In genomic region chr3:35502699-35503098, GRCh38 we compare ENCODE assay signal across 28 cellular contexts.
"Had no signal": no experiment of that assay in that cellular context is flagged by ENCODE, and none has a peak within 500 bp of the region (broad histone marks: within the 10 kb centered on the region; RNA-seq: fewer than 3 reads in every experiment).

No MANE protein-coding gene starts in this region.

- H3K4me3 ChIP-seq: ovary, psoas muscle, right lobe of liver, sigmoid colon, stomach, thoracic aorta, thyroid gland, tibial nerve, upper lobe of left lung, vagina had no signal

- H3K36me3 Mint-ChIP-seq: stimulated activated effector memory CD8-positive, alpha-beta T cell treated with anti-CD3 and anti-CD28 coated beads, Interleukin-12 subunit alpha, Interleukin-12 subunit beta, amount 100 ng/mL, for 72 hours; stimulated activated naive B cell treated with anti-CD40 and anti-IgM and Interleukin-4, amounts not matched to agents 10 μg/mL and 1 μg/mL and 100 μg/mL, for 72 hours had no signal

- H3K4me1 Mint-ChIP-seq: natural killer cell; stimulated activated effector memory CD8-positive, alpha-beta T cell treated with anti-CD3 and anti-CD28 coated beads, Interleukin-12 subunit alpha, Interleukin-12 subunit beta, amount 100 ng/mL, for 72 hours; stimulated activated naive B cell treated with anti-CD40 and anti-IgM and Interleukin-4, amounts not matched to agents 10 μg/mL and 1 μg/mL and 100 μg/mL, for 72 hours had no signal

- H3K79me2 ChIP-seq: parathyroid adenoma had no signal

- H2AFZ ChIP-seq: parathyroid adenoma had no signal

- H3K27me3 Mint-ChIP-seq: progenitor cell of endocrine pancreas; stimulated activated naive CD8-positive, alpha-beta T cell treated with anti-CD3 and anti-CD28 coated beads, Interleukin-15, Interleukin-2, amounts not matched to agents 100 ng/mL and 50 ng/mL, for 24 hours had no signal

- H3K27me3 ChIP-seq: ovary, right lobe of liver, sigmoid colon, stomach, thyroid gland, tibial nerve, upper lobe of left lung, vagina had no signal

- H3K27ac ChIP-seq: ovary, parathyroid adenoma, psoas muscle, right lobe of liver, sigmoid colon, stomach, thoracic aorta, thyroid gland, tibial nerve, upper lobe of left lung, vagina had no signal

- H3K9ac ChIP-seq: parathyroid adenoma had no signal

- DNase-seq: natural killer cell; occipital lobe; ovary; posterior cingulate gyrus; psoas muscle; right cardiac atrium; sigmoid colon; small intestine; stimulated activated CD4-positive, alpha-beta T cell treated with anti-CD3 and anti-CD28 coated beads, Interleukin-15, amount 100 ng/mL, for 24 hours; stimulated activated CD4-positive, alpha-beta T cell treated with anti-CD3 and anti-CD28 coated beads, Interleukin-2, amount 100 ng/mL, for 24 hours; stimulated activated CD4-positive, alpha-beta T cell treated with anti-CD3 and anti-CD28 coated beads, Interleukin-2, amount 100 ng/mL, for 48 hours; stimulated activated CD4-positive, alpha-beta T cell treated with anti-CD3 and anti-CD28 coated beads, Interleukin-4, amount 100 ng/mL, for 24 hours; stimulated activated naive B cell treated with anti-CD40 and anti-IgM and Interleukin-4, amounts not matched to agents 10 μg/mL and 1 μg/mL and 100 μg/mL, for 72 hours; stimulated activated naive CD4-positive, alpha-beta T cell treated with Interleukin-2 at 50 U/mL for 16 hours; stomach; thyroid gland; trophoblast cell; upper lobe of left lung had no signal

- H3K9me3 ChIP-seq: ovary, psoas muscle, right lobe of liver, sigmoid colon, stomach, thoracic aorta, thyroid gland, tibial nerve, upper lobe of left lung, vagina had no signal

- H3K27ac Mint-ChIP-seq: natural killer cell; progenitor cell of endocrine pancreas; stimulated activated effector memory CD8-positive, alpha-beta T cell treated with anti-CD3 and anti-CD28 coated beads, Interleukin-12 subunit alpha, Interleukin-12 subunit beta, amount 100 ng/mL, for 72 hours; stimulated activated naive B cell treated with anti-CD40 and anti-IgM and Interleukin-4, amounts not matched to agents 10 μg/mL and 1 μg/mL and 100 μg/mL, for 72 hours; stimulated activated naive CD8-positive, alpha-beta T cell treated with anti-CD3 and anti-CD28 coated beads, Interleukin-15, Interleukin-2, amounts not matched to agents 100 ng/mL and 50 ng/mL, for 24 hours had no signal

- H3K4me1 ChIP-seq: parathyroid adenoma, psoas muscle, sigmoid colon, stomach, thyroid gland, tibial nerve, upper lobe of left lung, vagina had no signal

- FAIRE-seq: small intestine, urothelium cell line had no signal

- H3K4me3 Mint-ChIP-seq: natural killer cell; nephron; stimulated activated effector memory CD8-positive, alpha-beta T cell treated with anti-CD3 and anti-CD28 coated beads, Interleukin-12 subunit alpha, Interleukin-12 subunit beta, amount 100 ng/mL, for 72 hours; stimulated activated naive B cell treated with anti-CD40 and anti-IgM and Interleukin-4, amounts not matched to agents 10 μg/mL and 1 μg/mL and 100 μg/mL, for 72 hours; stimulated activated naive CD8-positive, alpha-beta T cell treated with anti-CD3 and anti-CD28 coated beads, Interleukin-15, Interleukin-2, amounts not matched to agents 100 ng/mL and 50 ng/mL, for 24 hours had no signal

- H3K36me3 ChIP-seq: ovary, right lobe of liver, sigmoid colon, stomach, thoracic aorta, thyroid gland, tibial nerve, upper lobe of left lung, vagina had no signal
